12 cellular contexts compared by ENCODE assay signal in the genomic region with DNA sequence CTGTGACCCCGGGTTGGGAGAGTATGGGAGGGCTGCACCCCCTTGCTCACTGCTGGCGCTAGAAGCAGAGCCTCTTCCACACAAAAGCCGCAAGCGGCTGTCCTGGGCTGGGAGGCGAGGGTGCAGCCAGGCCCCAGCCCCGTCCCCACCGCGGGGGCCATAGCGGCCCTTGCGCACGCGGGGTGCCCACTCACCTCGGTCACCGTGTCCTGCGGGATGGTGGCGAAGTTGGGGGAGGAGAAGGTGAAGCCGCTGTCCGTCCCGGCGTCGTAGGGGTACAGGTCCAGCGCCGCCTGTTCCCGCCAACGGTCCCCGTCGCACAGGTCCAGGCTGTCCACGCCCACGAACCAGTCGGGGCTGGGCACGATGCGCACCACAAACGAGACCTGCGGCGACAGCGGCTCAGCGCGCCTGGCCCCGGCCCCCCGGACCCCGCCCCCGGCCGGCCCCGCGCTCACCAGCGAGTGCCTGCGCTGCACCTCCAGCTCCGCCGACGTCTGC. TPM values are rescaled to one million over a fixed set of nuclear protein-coding genes. Genes with fewer than 3 reads are reported as not detected.
DNase-seq lines count a peak whose midpoint lies in the region; ATAC-seq and TF ChIP-seq lines count a peak whose summit lies in the region.
"Had no signal": no experiment of that assay in that cellular context is flagged by ENCODE, and none has a peak within 500 bp of the region (broad histone marks: within the 10 kb centered on the region; RNA-seq: fewer than 3 reads in every experiment).

No MANE protein-coding gene starts in this region.

- peaks cover 3% of the 10 kb centered on the region; the same call in 1 of the 2 replicates for H3K9me1 ChIP-seq in IMR-90 (ENCODE audit: insufficient read depth, low read length)

- no peaks in the 10 kb centered on the region for H4K20me1 ChIP-seq in IMR-90 (ENCODE audit: insufficient read depth, low read length)

- H4K8ac ChIP-seq in IMR-90 (ENCODE audit: low read depth in 2 of 2, low read length in 2 of 2), result no peak overlapping the region

- peak overlapping the region; percentile 62 for H3K4me3 ChIP-seq in AG04450 (ENCODE audit: low read depth, low read length)
- peak overlapping the region; percentile 29; the same call in 1 of the 2 replicates for H3K4me3 ChIP-seq in IMR-90 (ENCODE audit: insufficient read depth, low read depth, low read length)
- H3K4me3 ChIP-seq in esophagus muscularis mucosa, result peak overlapping the region; percentile 48 to 56 (median 53)

- H2BK5ac ChIP-seq in IMR-90 (ENCODE audit: low read depth, low read length, poor library complexity, severe bottlenecking), result no peak overlapping the region

- no peak overlapping the region for H3K4ac ChIP-seq in IMR-90 (ENCODE audit: low read depth, low read length)

- WGBS in IMR-90 (ENCODE audit: extremely low coverage in 2 of 2, insufficient read length in 1 of 2), 2 experiments, result 46% methylated on average over 25 of the region's 50 CpGs; no CpG with 5 or more reads in 1 of the 2 experiments
- 26% methylated on average over 35 of the region's 50 CpGs for WGBS in esophagus muscularis mucosa

- no peak for TF ChIP-seq RAD21 in IMR-90 (IDR thresholded peaks at IDR 0.05; ENCODE audit: low read length)

- no peak overlapping the region for H3K23ac ChIP-seq in IMR-90 (ENCODE audit: low read depth, low read length)

- peaks cover 2% of the 10 kb centered on the region for H3K27me3 Mint-ChIP-seq in osteocyte (ENCODE audit: unreplicated experiment)

- dilution Hi-C loops in IMR-90 (cut with HindIII; ENCODE audit: low sequenced_read_pairs, unreplicated experiment), result no loop called here

- no peak for TF ChIP-seq EP300 in esophagus muscularis mucosa (IDR thresholded peaks at IDR 0.05)

- H3K36me3 ChIP-seq in IMR-90 (ENCODE audit: control insufficient read depth, insufficient read depth, low read length), result peaks cover 22% of the 10 kb centered on the region; the same call in 1 of the 2 replicates
- peaks cover 0 to 8% (median 0%) of the 10 kb centered on the region in 4 donors for H3K36me3 ChIP-seq in esophagus muscularis mucosa

- DNase-seq in AG04450 (ENCODE audit: low read depth, low spot score), result no peak
- DNase-seq in IMR-90, result no peak
- DNase-seq in esophagus muscularis mucosa (ENCODE audit: extremely low spot score), result peak; percentile 86
- peak; percentile 83 for DNase-seq in osteocyte (ENCODE audit: extremely low spot score, unreplicated experiment)
- DNase-seq in stimulated activated CD4-positive, alpha-beta T cell treated with anti-CD3 and anti-CD28 coated beads, Interleukin-12 subunit alpha, Interleukin-12 subunit beta, amount 100 ng/mL, for 4 hours, result no peak
- DNase-seq in DMS153 (lab: John Stamatoyannopoulos, UW), result no peak
- DNase-seq in NK-92 (lab: John Stamatoyannopoulos, UW; ENCODE audit: unreplicated experiment), result no peak
- DNase-seq: NCI-H1436, trophoblast cell had no signal

- no peak overlapping the region for H2AFZ ChIP-seq in IMR-90 (replicated peaks; ENCODE audit: low read length, poor library complexity)

- intact Hi-C loops in IMR-90 (cut with micrococcal nuclease), result no loop called here
- intact Hi-C loops in esophagus muscularis mucosa (cut with DNase I), result no loop called here

- in situ Hi-C loops in IMR-90 (cut with MboI; ENCODE audit: low sequenced_read_pairs), result loop anchor here (25.0 kb wide), 1 partner anchor 466 kb away; no protein-coding TSS in a partner anchor

- no peak overlapping the region for H2BK15ac ChIP-seq in IMR-90 (ENCODE audit: low read depth, low read length)

- ATAC-seq in IMR-90 (ENCODE audit: low read depth) (no peak), HG02759 (IDR thresholded peaks at IDR 0.05; ENCODE audit: unreplicated experiment) (no peak)

- H3K9ac ChIP-seq in IMR-90 (ENCODE audit: low read depth, low read length), result no peak overlapping the region

- no peak overlapping the region for H3K4me2 ChIP-seq in IMR-90 (ENCODE audit: low read depth, low read length)

- H3K4me1 Mint-ChIP-seq in osteocyte (ENCODE audit: unreplicated experiment), result peaks cover 47% of the 10 kb centered on the region

- no peak overlapping the region for H3K18ac ChIP-seq in IMR-90 (ENCODE audit: low read depth, low read length)

- H3K4me1 ChIP-seq in IMR-90 (ENCODE audit: control insufficient read depth, insufficient read depth, low read length), result peaks cover 18% of the 10 kb centered on the region
- peaks cover 47 to 58% (median 56%) of the 10 kb centered on the region in 4 donors for H3K4me1 ChIP-seq in esophagus muscularis mucosa

- TF ChIP-seq POLR2A in IMR-90 (IDR thresholded peaks at IDR 0.05; ENCODE audit: low read depth, low read length) (no peak), esophagus muscularis mucosa (IDR thresholded peaks at IDR 0.05; ENCODE audit: low read depth) (no peak)

- no peak overlapping the region for H2BK20ac ChIP-seq in IMR-90 (ENCODE audit: low read depth, low read length)

- H3K27ac ChIP-seq in AG04450 (ENCODE audit: low read depth, low read length) (no peak overlapping the region), IMR-90 (ENCODE audit: insufficient read depth, low read length) (no peak overlapping the region), esophagus muscularis mucosa (replicated peaks in 1 of 4) (peak overlapping the region in 1 of 4 donors; percentile 61)

- H3K9me3 Mint-ChIP-seq in osteocyte (ENCODE audit: unreplicated experiment), result no peaks in the 10 kb centered on the region
- H3K9me3 Mint-ChIP-seq: activated T-cell treated with anti-CD3 and anti-CD28 coated beads, Interleukin-2, amount 50 U/mL, for 4 hours; T-helper 2 cell treated with Interferon-gamma antibody and Interleukin-4, amounts not matched to agents 5 μg/mL and 100 μg/mL, for 36 hours had no signal

- H3K27me3 ChIP-seq in AG04450 (ENCODE audit: control insufficient read depth, insufficient read depth, low read length) (peaks cover 5% of the 10 kb centered on the region), IMR-90 (ENCODE audit: control insufficient read depth, insufficient read depth, low read length) (no peaks in the 10 kb centered on the region), esophagus muscularis mucosa (peaks cover 8 to 55% (median 26%) of the 10 kb centered on the region in 4 donors)

- H3K27ac Mint-ChIP-seq in osteocyte (ENCODE audit: unreplicated experiment), result no peak overlapping the region
- H3K27ac Mint-ChIP-seq: T-helper 2 cell treated with Interferon-gamma antibody and Interleukin-4, amounts not matched to agents 5 μg/mL and 100 μg/mL, for 36 hours had no signal

- CTCF ChIA-PET in AG04450 (lab: Charles Lee), result no interaction called here
- CTCF ChIA-PET in IMR-90 (lab: Yijun Ruan, JAX), result no interaction called here

- no peak overlapping the region for H4K5ac ChIP-seq in IMR-90 (ENCODE audit: low read depth, low read length)

- POLR2A ChIA-PET in AG04450 (lab: Yijun Ruan, JAX) (interaction anchor here (4.0 kb wide), 1 partner anchor 30 kb away, joined by 32 read pairs; no protein-coding TSS in a partner anchor), IMR-90 (lab: Charles Lee; ENCODE audit: unreplicated experiment) (no interaction called here)

- no peak overlapping the region for H4K91ac ChIP-seq in IMR-90 (ENCODE audit: insufficient read depth, low read depth, low read length)

- peaks cover 26% of the 10 kb centered on the region; the same call in 1 of the 2 replicates for H3K9me3 ChIP-seq in AG04450 (ENCODE audit: control insufficient read depth, insufficient read depth, low read length)
- no peaks in the 10 kb centered on the region for H3K9me3 ChIP-seq in IMR-90 (ENCODE audit: control insufficient read depth, insufficient read depth, low read length)
- H3K9me3 ChIP-seq in esophagus muscularis mucosa, result no peaks in the 10 kb centered on the region

- H2BK120ac ChIP-seq in IMR-90 (ENCODE audit: low read depth, low read length), result no peak overlapping the region

- BruUV-seq in IMR-90 (replicated peaks; lab: Mats Ljungman, UMichigan), result TSS peak; percentile 63

- H3K36me3 Mint-ChIP-seq in osteocyte (ENCODE audit: unreplicated experiment), result peaks cover 5% of the 10 kb centered on the region

- no peak overlapping the region for H3K56ac ChIP-seq in IMR-90 (ENCODE audit: extremely low read depth, insufficient read depth, low read length)

- peak overlapping the region; percentile 46 for H2AK9ac ChIP-seq in IMR-90 (replicated peaks; ENCODE audit: low read depth, low read length, poor library complexity)

- H3K14ac ChIP-seq in IMR-90 (replicated peaks; ENCODE audit: low read depth, low read length), result no peak overlapping the region

- peaks cover 0 to 5% of the 10 kb centered on the region in 2 experiments; a peak in 1 of 4 replicates for H3K79me1 ChIP-seq in IMR-90 (ENCODE audit: low read depth in 1 of 2, low read length in 2 of 2)

- peak overlapping the region; percentile 68 for H3K4me3 Mint-ChIP-seq in osteocyte (ENCODE audit: unreplicated experiment)

- peak overlapping the region; percentile 26; the same call in 1 of the 2 replicates for H2AK5ac ChIP-seq in IMR-90 (ENCODE audit: low read depth, low read length)

- TF ChIP-seq CTCF in AG04450 (IDR thresholded peaks at IDR 0.05; ENCODE audit: low read depth, low read length) (no peak), IMR-90 (conservative IDR thresholded peaks at IDR 0.05; ENCODE audit: low read depth, low read length) (no peak), esophagus muscularis mucosa (IDR thresholded peaks at IDR 0.05) (no peak), osteocyte (IDR thresholded peaks at IDR 0.05) (no peak)

TF ChIP-seq in IMR-90, 13 proteins besides CTCF, POLR2A, EP300 and RAD21 (continues in another document):
- no peak for TF ChIP-seq MXI1 (IDR thresholded peaks at IDR 0.05; ENCODE audit: borderline replicate concordance, low read depth, low read length)
- no peak for TF ChIP-seq CEBPB (IDR thresholded peaks at IDR 0.05; ENCODE audit: low read depth, low read length)
- TF ChIP-seq BHLHE40 (IDR thresholded peaks at IDR 0.05; ENCODE audit: low read depth, low read length), result no peak
- no peak for TF ChIP-seq MAZ (IDR thresholded peaks at IDR 0.05; ENCODE audit: borderline replicate concordance, low read depth, low read length)
- no peak for TF ChIP-seq MAFK (IDR thresholded peaks at IDR 0.05; ENCODE audit: low read depth, low read length)

RNA-seq across cellular contexts. Expression of a gene that starts 1.5 kb away (rescaled TPM):
- polyA plus RNA-seq in AG04450 (2011; rRNA removed), result 132 and 190 TPM in 2 replicates
- polyA minus RNA-seq in AG04450 (2011; rRNA and poly(A)+ RNA removed), result 33.8 and 39.0 TPM in 2 replicates
- total RNA-seq in IMR-90 (2012; rRNA removed), result 21.1 and 21.7 TPM in 2 replicates
- polyA plus RNA-seq in IMR-90 (2012; rRNA removed), result 177 and 209 TPM in 2 replicates
- 208 and 420 TPM in 2 replicates for polyA plus RNA-seq in IMR-90 (2012; cell fraction: cytosol; rRNA removed)
- polyA plus RNA-seq in IMR-90 (2012; cell fraction: nucleus; rRNA removed; ENCODE audit: low replicate concordance), result 476 and 980 TPM in 2 replicates
- 10 to 100 TPM; 21.3 to 72.9 (median 58.3) TPM for total RNA-seq in esophagus muscularis mucosa
- total RNA-seq in osteocyte, result 149 and 168 TPM in 2 replicates

RNA-seq across cellular contexts. Expression of a gene that starts 57.5 kb away (rescaled TPM):
- polyA plus RNA-seq in AG04450 (2011; rRNA removed) (0.52 and 0.88 TPM in 2 replicates), IMR-90 (2012; rRNA removed) (0.46 and 0.51 TPM in 2 replicates)
- 0.14 TPM in 1 of 2 replicates, not detected in the other for polyA minus RNA-seq in AG04450 (2011; rRNA and poly(A)+ RNA removed)
- total RNA-seq in IMR-90 (2012; rRNA removed) (under 0.01 TPM in 2 replicates), esophagus muscularis mucosa (1 to 10 TPM; 3.8 to 9.7 (median 7.3) TPM), osteocyte (3.5 and 3.8 TPM in 2 replicates)
- 0.08 and 0.35 TPM in 2 replicates for polyA plus RNA-seq in IMR-90 (2012; cell fraction: cytosol; rRNA removed)
- polyA plus RNA-seq in IMR-90 (2012; cell fraction: nucleus; rRNA removed; ENCODE audit: low replicate concordance), result 0.96 and 1.3 TPM in 2 replicates

Comparison
In these comparisons a context has a peak if more than half of its experiments do, and no peak if none do; other contexts are left out.
1. DNase-seq: peak in esophagus muscularis mucosa (single experiment) and osteocyte (single experiment); none in AG04450 (single experiment), IMR-90 (single experiment), stimulated activated CD4-positive, alpha-beta T cell treated with anti-CD3 and anti-CD28 coated beads, Interleukin-12 subunit alpha, Interleukin-12 subunit beta, amount 100 ng/mL, for 4 hours (single experiment), DMS153 (single experiment) and NK-92 (single experiment).
2. Peak in every context shown above with its lines, with median percentiles within 50 percentile points of each other: H3K4me3 ChIP-seq.